In the genomic region with DNA sequence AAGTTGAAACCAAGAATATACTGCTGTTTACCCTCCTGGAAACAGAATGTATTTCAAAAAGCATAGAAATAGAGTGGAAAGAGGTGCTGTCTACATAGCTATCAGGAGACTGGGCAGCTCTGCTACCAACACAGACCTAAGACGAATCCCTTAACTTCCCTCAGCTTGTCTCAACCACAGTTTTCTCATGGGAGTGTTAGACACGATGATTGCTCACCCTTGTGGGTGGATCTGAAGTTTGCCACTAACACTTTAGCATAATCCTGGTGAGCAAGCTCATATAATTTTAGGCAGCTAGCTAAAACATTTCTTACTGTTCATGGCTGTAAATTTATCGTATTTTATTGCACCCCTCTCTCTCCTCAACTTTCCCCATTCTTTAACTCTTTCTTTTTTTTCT, we compare ENCODE assay signal across 15 cellular contexts. TPM values are rescaled to one million over a fixed set of nuclear protein-coding genes. Genes with fewer than 3 reads are reported as not detected.
DNase-seq lines count a peak whose midpoint lies in the region; ATAC-seq lines count a peak whose summit lies in the region.
"Had no signal": no experiment of that assay in that cellular context is flagged by ENCODE, and none has a peak within 500 bp of the region (broad histone marks: within the 10 kb centered on the region; RNA-seq: fewer than 3 reads in every experiment).

No MANE protein-coding gene starts in this region.

- H3K36me3 Mint-ChIP-seq in activated naive CD8-positive, alpha-beta T cell treated with anti-CD3 and anti-CD28 coated beads, Interleukin-2, amount 50 U/mL, for 24 hours (ENCODE audit: low read depth), result peaks cover 7% of the 10 kb centered on the region
- H3K36me3 Mint-ChIP-seq in activated naive CD8-positive, alpha-beta T cell treated with anti-CD3 and anti-CD28 coated beads for 36 hours, result peaks cover 1% of the 10 kb centered on the region
- peaks cover 37% of the 10 kb centered on the region for H3K36me3 Mint-ChIP-seq in stimulated activated effector memory CD8-positive, alpha-beta T cell treated with anti-CD3 and anti-CD28 coated beads, Interleukin-12 subunit alpha, Interleukin-12 subunit beta, amount 100 ng/mL, for 72 hours

- no peak overlapping the region for H3K27ac Mint-ChIP-seq in activated naive CD8-positive, alpha-beta T cell treated with anti-CD3 and anti-CD28 coated beads, Interleukin-2, amount 50 U/mL, for 24 hours
- no peak overlapping the region for H3K27ac Mint-ChIP-seq in activated naive CD8-positive, alpha-beta T cell treated with anti-CD3 and anti-CD28 coated beads for 36 hours
- H3K27ac Mint-ChIP-seq in stimulated activated effector memory CD8-positive, alpha-beta T cell treated with anti-CD3 and anti-CD28 coated beads, Interleukin-12 subunit alpha, Interleukin-12 subunit beta, amount 100 ng/mL, for 72 hours, result no peak overlapping the region
- H3K27ac Mint-ChIP-seq: activated naive CD8-positive, alpha-beta T cell treated with anti-CD3 and anti-CD28 coated beads, Interleukin-2, amount 10 ng/mL, durations not matched to agents 7 days and 5 days; naive thymus-derived CD4-positive, alpha-beta T cell had no signal

- in situ Hi-C loops in SK-MEL-5 (cut with HindIII; ENCODE audit: low pct_unique_long_range_greater_than_20kb, low sequenced_read_pairs), result no loop called here

- H3K27me3 Mint-ChIP-seq in activated naive CD8-positive, alpha-beta T cell treated with anti-CD3 and anti-CD28 coated beads, Interleukin-2, amount 50 U/mL, for 24 hours, result no peaks in the 10 kb centered on the region
- no peaks in the 10 kb centered on the region for H3K27me3 Mint-ChIP-seq in activated naive CD8-positive, alpha-beta T cell treated with anti-CD3 and anti-CD28 coated beads for 36 hours
- H3K27me3 Mint-ChIP-seq: activated naive CD8-positive, alpha-beta T cell treated with anti-CD3 and anti-CD28 coated beads, Interleukin-2, amount 10 ng/mL, durations not matched to agents 7 days and 5 days; effector memory CD8-positive, alpha-beta T cell; naive thymus-derived CD4-positive, alpha-beta T cell had no signal

- H3K9me3 Mint-ChIP-seq in activated naive CD8-positive, alpha-beta T cell treated with anti-CD3 and anti-CD28 coated beads, Interleukin-2, amount 50 U/mL, for 24 hours, result no peaks in the 10 kb centered on the region
- H3K9me3 Mint-ChIP-seq in activated naive CD8-positive, alpha-beta T cell treated with anti-CD3 and anti-CD28 coated beads for 36 hours, result no peaks in the 10 kb centered on the region
- H3K9me3 Mint-ChIP-seq in stimulated activated effector memory CD8-positive, alpha-beta T cell treated with anti-CD3 and anti-CD28 coated beads, Interleukin-12 subunit alpha, Interleukin-12 subunit beta, amount 100 ng/mL, for 72 hours, result no peaks in the 10 kb centered on the region
- H3K9me3 Mint-ChIP-seq: activated naive CD8-positive, alpha-beta T cell treated with anti-CD3 and anti-CD28 coated beads, Interleukin-2, amount 10 ng/mL, durations not matched to agents 7 days and 5 days; effector memory CD8-positive, alpha-beta T cell; naive thymus-derived CD4-positive, alpha-beta T cell had no signal

- H3K4me3 Mint-ChIP-seq in activated naive CD8-positive, alpha-beta T cell treated with anti-CD3 and anti-CD28 coated beads, Interleukin-2, amount 50 U/mL, for 24 hours, result no peak overlapping the region
- H3K4me3 Mint-ChIP-seq in activated naive CD8-positive, alpha-beta T cell treated with anti-CD3 and anti-CD28 coated beads for 36 hours, result no peak overlapping the region
- H3K4me3 Mint-ChIP-seq in stimulated activated effector memory CD8-positive, alpha-beta T cell treated with anti-CD3 and anti-CD28 coated beads, Interleukin-12 subunit alpha, Interleukin-12 subunit beta, amount 100 ng/mL, for 72 hours, result no peak overlapping the region
- H3K4me3 Mint-ChIP-seq: activated naive CD8-positive, alpha-beta T cell treated with anti-CD3 and anti-CD28 coated beads, Interleukin-2, amount 10 ng/mL, durations not matched to agents 7 days and 5 days; effector memory CD8-positive, alpha-beta T cell; naive thymus-derived CD4-positive, alpha-beta T cell had no signal

- H3K4me1 Mint-ChIP-seq in activated naive CD8-positive, alpha-beta T cell treated with anti-CD3 and anti-CD28 coated beads, Interleukin-2, amount 50 U/mL, for 24 hours, result peaks cover 2% of the 10 kb centered on the region
- H3K4me1 Mint-ChIP-seq in activated naive CD8-positive, alpha-beta T cell treated with anti-CD3 and anti-CD28 coated beads for 36 hours, result no peaks in the 10 kb centered on the region
- peaks cover 6% of the 10 kb centered on the region for H3K4me1 Mint-ChIP-seq in stimulated activated effector memory CD8-positive, alpha-beta T cell treated with anti-CD3 and anti-CD28 coated beads, Interleukin-12 subunit alpha, Interleukin-12 subunit beta, amount 100 ng/mL, for 72 hours

- no peak for DNase-seq in activated naive CD8-positive, alpha-beta T cell treated with anti-CD3 and anti-CD28 coated beads, Interleukin-2, amount 50 U/mL, for 24 hours
- no peak for DNase-seq in activated naive CD8-positive, alpha-beta T cell treated with anti-CD3 and anti-CD28 coated beads for 36 hours
- DNase-seq in SK-MEL-5 (ENCODE audit: low read depth, low spot score) (peak; percentile 9), fibroblast of the conjunctiva (ENCODE audit: low read depth) (peak; percentile 40), NCI-H2029 treated with DMSO at 0.1 percent for 48 hours (lab: John Stamatoyannopoulos, UW) (no peak), NCI-H524 (lab: John Stamatoyannopoulos, UW) (no peak), foreskin melanocyte (no peak)
- no peak for DNase-seq in stimulated activated effector memory CD8-positive, alpha-beta T cell treated with anti-CD3 and anti-CD28 coated beads, Interleukin-12 subunit alpha, Interleukin-12 subunit beta, amount 100 ng/mL, for 72 hours (ENCODE audit: low spot score in 2 of 2)
- DNase-seq: activated CD8-positive, alpha-beta memory T cell treated with anti-CD3 and anti-CD28 coated beads for 24 hours; activated naive CD8-positive, alpha-beta T cell treated with anti-CD3 and anti-CD28 coated beads, Interleukin-2, amount 10 ng/mL, durations not matched to agents 7 days and 5 days; AML-193; effector memory CD8-positive, alpha-beta T cell; naive thymus-derived CD4-positive, alpha-beta T cell; NCI-H2029; trophoblast cell had no signal

- peak; percentile 59 for ATAC-seq in activated naive CD8-positive, alpha-beta T cell treated with anti-CD3 and anti-CD28 coated beads, Interleukin-2, amount 50 U/mL, for 24 hours
- peak; percentile 50 for ATAC-seq in stimulated activated effector memory CD8-positive, alpha-beta T cell treated with anti-CD3 and anti-CD28 coated beads, Interleukin-12 subunit alpha, Interleukin-12 subunit beta, amount 100 ng/mL, for 72 hours
- ATAC-seq: effector memory CD8-positive, alpha-beta T cell; naive thymus-derived CD4-positive, alpha-beta T cell had no signal

RNA-seq across cellular contexts. Expression of a gene that starts 38.5 kb away (rescaled TPM):
- 10 to 100 TPM; 56.0 to 57.5 TPM for total RNA-seq in activated naive CD8-positive, alpha-beta T cell treated with anti-CD3 and anti-CD28 coated beads for 36 hours
- total RNA-seq in SK-MEL-5 (2014; rRNA removed; shearing (Covaris generic)), result 2.1 and 4.2 TPM in 2 replicates
- 1.5 and 2.1 TPM in 2 replicates for polyA plus RNA-seq in SK-MEL-5 (2015; cell fraction: cytosol; rRNA removed)
- not detected in 2 replicates for polyA plus RNA-seq in SK-MEL-5 (2015; cell fraction: nucleus; rRNA removed)

Comparison
In these comparisons a context has a peak if more than half of its experiments do, and no peak if none do; other contexts are left out.
1. DNase-seq: peak in SK-MEL-5 (single experiment) and fibroblast of the conjunctiva (single experiment); none in activated naive CD8-positive, alpha-beta T cell treated with anti-CD3 and anti-CD28 coated beads, Interleukin-2, amount 50 U/mL, for 24 hours (single experiment), activated naive CD8-positive, alpha-beta T cell treated with anti-CD3 and anti-CD28 coated beads for 36 hours (single experiment), stimulated activated effector memory CD8-positive, alpha-beta T cell treated with anti-CD3 and anti-CD28 coated beads, Interleukin-12 subunit alpha, Interleukin-12 subunit beta, amount 100 ng/mL, for 72 hours (0 of 2), NCI-H2029 treated with DMSO at 0.1 percent for 48 hours (single experiment), NCI-H524 (0 of 2) and foreskin melanocyte (single experiment).
2. RNA of a gene that starts 38.5 kb away (total RNA-seq): 56.0 to 57.5 TPM in activated naive CD8-positive, alpha-beta T cell treated with anti-CD3 and anti-CD28 coated beads for 36 hours; 2.1 to 4.2 TPM in SK-MEL-5; every median in the first group is over 10 times any median in the second.